Comparison of ENCODE assay signal across 12 cellular contexts in genomic region chr1:56573311-56573710, GRCh38. TPM values are rescaled to one million over a fixed set of nuclear protein-coding genes. Genes with fewer than 3 reads are reported as not detected.
DNase-seq lines count a peak whose midpoint lies in the region; ATAC-seq and TF ChIP-seq lines count a peak whose summit lies in the region.
"Had no signal": no experiment of that assay in that cellular context is flagged by ENCODE, and none has a peak within 500 bp of the region (broad histone marks: within the 10 kb centered on the region; RNA-seq: fewer than 3 reads in every experiment).

No MANE protein-coding gene starts in this region.

- H3K27ac ChIP-seq in left ventricle myocardium inferior (replicated peaks): peak overlapping the region; percentile 97
- H3K27ac ChIP-seq: RWPE1 had no signal

- no peaks in the 10 kb centered on the region for H3K27me3 Mint-ChIP-seq in osteocyte (ENCODE audit: unreplicated experiment)
- H3K27me3 Mint-ChIP-seq: B cell had no signal

- H3K27me3 ChIP-seq in left ventricle myocardium inferior (ENCODE audit: low read depth): no peaks in the 10 kb centered on the region

- no peak for DNase-seq in left ventricle myocardium inferior
- no peak for DNase-seq in cardiac septum (ENCODE audit: low spot score)
- no peak for DNase-seq in epithelial cell of proximal tubule (ENCODE audit: low read depth)
- no peak for DNase-seq in osteocyte (ENCODE audit: extremely low spot score, unreplicated experiment)
- no peak for DNase-seq in activated effector memory CD4-positive, alpha-beta T cell treated with Interleukin-2 at 50 U/mL for 16 hours
- no peak for DNase-seq in NCI-H2081 treated with DMSO at 0.1 percent for 48 hours (lab: John Stamatoyannopoulos, UW)
- DNase-seq: immature natural killer cell; stimulated activated CD4-positive, alpha-beta T cell treated with anti-CD3 and anti-CD28 coated beads, Interleukin-2, amount 100 ng/mL, for 24 hours had no signal

- no peaks in the 10 kb centered on the region for H3K9me3 Mint-ChIP-seq in osteocyte (ENCODE audit: unreplicated experiment)
- H3K9me3 Mint-ChIP-seq: immature natural killer cell had no signal

- H3K4me3 ChIP-seq in left ventricle myocardium inferior: peak overlapping the region; percentile 88
- H3K4me3 ChIP-seq in epithelial cell of proximal tubule (ENCODE audit: low read depth, low read length): peak overlapping the region; percentile 30

- peaks cover 97% of the 10 kb centered on the region for H3K4me1 ChIP-seq in left ventricle myocardium inferior

- TF ChIP-seq CTCF in left ventricle myocardium inferior (IDR thresholded peaks at IDR 0.05; ENCODE audit: borderline replicate concordance): no peak
- no peak for TF ChIP-seq CTCF in epithelial cell of proximal tubule (conservative IDR thresholded peaks at IDR 0.05; ENCODE audit: low read depth, low read length)
- TF ChIP-seq CTCF in osteocyte (IDR thresholded peaks at IDR 0.05): no peak

- ATAC-seq in GM19328 (IDR thresholded peaks at IDR 0.05; ENCODE audit: unreplicated experiment) (no peak), GM18520 (IDR thresholded peaks at IDR 0.05; ENCODE audit: unreplicated experiment) (no peak)

- intact Hi-C loops in left ventricle myocardium inferior (cut with micrococcal nuclease) (loop anchor here (10.0 kb wide), 2 partner anchors 59 to 379 kb away; no protein-coding TSS in a partner anchor), cardiac septum (cut with DNase I) (loop anchor here (10.0 kb wide), 2 partner anchors 319 to 709 kb away; no protein-coding TSS in a partner anchor)

- peak overlapping the region; percentile 53 for H3K27ac Mint-ChIP-seq in osteocyte (ENCODE audit: unreplicated experiment)
- H3K27ac Mint-ChIP-seq: B cell, immature natural killer cell had no signal

- no peaks in the 10 kb centered on the region for H3K36me3 ChIP-seq in left ventricle myocardium inferior

- H3K36me3 Mint-ChIP-seq in osteocyte (ENCODE audit: unreplicated experiment): peaks cover 19% of the 10 kb centered on the region
- H3K36me3 Mint-ChIP-seq: immature natural killer cell had no signal

- peaks cover 82% of the 10 kb centered on the region for H3K4me1 Mint-ChIP-seq in osteocyte (ENCODE audit: unreplicated experiment)
- H3K4me1 Mint-ChIP-seq: immature natural killer cell had no signal

- peak overlapping the region; percentile 96 for H3K4me3 Mint-ChIP-seq in osteocyte (ENCODE audit: unreplicated experiment)
- H3K4me3 Mint-ChIP-seq: B cell, immature natural killer cell had no signal

- H3K9me3 ChIP-seq in left ventricle myocardium inferior (replicated peaks): no peaks in the 10 kb centered on the region

RNA-seq across cellular contexts. Expression of gene PLPP3, which starts 6.1 kb away (rescaled TPM):
- 101 TPM for total RNA-seq in left ventricle myocardium inferior
- total RNA-seq in cardiac septum: 61.0 TPM
- 2.2 and 3.9 TPM in 2 replicates for total RNA-seq in epithelial cell of proximal tubule
- total RNA-seq in osteocyte: 157 and 166 TPM in 2 replicates

Comparison
In these comparisons a context has a peak if more than half of its experiments do, and no peak if none do; other contexts are left out.
1. RNA of gene PLPP3, which starts 6.1 kb away (total RNA-seq): 157 to 166 TPM in osteocyte, 101 TPM in left ventricle myocardium inferior (single experiment) and 61.0 TPM in cardiac septum (single experiment); 2.2 to 3.9 TPM in epithelial cell of proximal tubule; every median in the first group is over 10 times any median in the second.